Comparison of ENCODE assay signal across 14 cellular contexts in the genomic region with DNA sequence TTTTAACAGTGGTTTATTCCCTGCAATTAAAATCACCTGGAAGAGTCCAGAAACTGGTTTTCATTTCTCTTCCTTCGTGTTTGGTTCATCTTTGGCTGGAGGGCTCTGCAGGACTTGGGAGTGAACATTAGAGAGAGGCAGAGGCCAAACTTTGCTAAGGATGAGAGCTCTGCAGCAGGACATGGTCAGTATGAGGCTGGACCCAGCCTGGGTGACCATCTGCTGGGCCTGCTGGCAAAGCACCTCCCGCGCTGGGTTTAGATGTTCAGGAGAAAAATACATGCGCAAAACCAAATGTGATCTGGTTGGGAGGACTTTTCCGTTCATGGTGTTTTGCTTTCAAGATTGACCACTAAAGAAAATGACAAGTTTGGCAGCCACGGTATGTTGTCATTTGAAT. TPM values are rescaled to one million over a fixed set of nuclear protein-coding genes. Genes with fewer than 3 reads are reported as not detected.
DNase-seq lines count a peak whose midpoint lies in the region; TF ChIP-seq lines count a peak whose summit lies in the region.
"Had no signal": no experiment of that assay in that cellular context is flagged by ENCODE, and none has a peak within 500 bp of the region (broad histone marks: within the 10 kb centered on the region; RNA-seq: fewer than 3 reads in every experiment).

No MANE protein-coding gene starts in this region.

- H3K4me2 ChIP-seq in Karpas-422 (ENCODE audit: low read depth, low read length, poor library complexity, severe bottlenecking), result no peak overlapping the region

- peak overlapping the region in 4 of 5 experiments; percentile 0 to 78 (median 32) for H3K27ac Mint-ChIP-seq in brain
- H3K27ac Mint-ChIP-seq: B cell; CD4-positive, alpha-beta T cell had no signal

- in situ Hi-C loops in G401 (cut with HindIII; ENCODE audit: low sequenced_read_pairs), result no loop called here

- TF ChIP-seq CTCF in brain (conservative IDR thresholded peaks at IDR 0.05) (no peak), dorsolateral prefrontal cortex (IDR thresholded peaks at IDR 0.05 in 54 of 56, conservative IDR thresholded peaks at IDR 0.05 in 2 of 56; ENCODE audit: low read depth in 1 of 56, partially characterized antibody in 56 of 56) (peak in 2 of 56 donors; percentile 13 to 14)

- no peak overlapping the region for H3K9ac ChIP-seq in Karpas-422 (ENCODE audit: low read length)
- H3K9ac ChIP-seq: GM23248 had no signal

- peak overlapping the region in 51 of 59 donors; percentile 0 to 85 (median 47) for H3K27ac ChIP-seq in dorsolateral prefrontal cortex
- H3K27ac ChIP-seq in temporal lobe (ENCODE audit: low read depth, low read length), result peak overlapping the region; percentile 29
- no peak overlapping the region for H3K27ac ChIP-seq in Karpas-422 (ENCODE audit: low read length)
- H3K27ac ChIP-seq: GM23248 had no signal

- peaks cover 0 to 44% (median 18%) of the 10 kb centered on the region in 5 experiments for H3K9me3 Mint-ChIP-seq in brain

- no peak overlapping the region for H3K4me3 Mint-ChIP-seq in brain
- H3K4me3 Mint-ChIP-seq: B cell; CD4-positive, alpha-beta T cell had no signal

- H3K4me3 ChIP-seq in dorsolateral prefrontal cortex (no peak overlapping the region), Karpas-422 (ENCODE audit: low read length) (no peak overlapping the region)
- H3K4me3 ChIP-seq: GM23248 had no signal

- H3K36me3 Mint-ChIP-seq in brain, result peaks cover 67% of the 10 kb centered on the region

- H4K20me1 ChIP-seq in Karpas-422 (ENCODE audit: insufficient read depth, low read depth, low read length), result no peaks in the 10 kb centered on the region

- DNase-seq in G401 (ENCODE audit: low spot score) (peak; percentile 93), dorsolateral prefrontal cortex (peak in 1 of 10 donors; percentile 85), Karpas-422 (no peak), NOMO-1 treated with DMSO at 0.1 percent for 48 hours (lab: John Stamatoyannopoulos, UW; ENCODE audit: unreplicated experiment) (no peak)
- no peak for DNase-seq in stimulated activated CD4-positive, alpha-beta T cell treated with anti-CD3 and anti-CD28 coated beads, Interleukin-4, amount 100 ng/mL, for 1 hour
- DNase-seq: ACHN; Calu3; CD4-positive, alpha-beta T cell; DMS 273 treated with DMSO at 0.1 percent for 48 hours; GM23248; IMR-90 had no signal

- H3K79me2 ChIP-seq in Karpas-422 (ENCODE audit: low read length), result no peaks in the 10 kb centered on the region

- H3K27me3 Mint-ChIP-seq in brain, result no peaks in the 10 kb centered on the region
- H3K27me3 Mint-ChIP-seq: CD4-positive, alpha-beta T cell had no signal

- intact Hi-C loops in dorsolateral prefrontal cortex (cut with DNase I), result no loop called here

- H3K27me3 ChIP-seq in dorsolateral prefrontal cortex (no peaks in the 10 kb centered on the region), Karpas-422 (ENCODE audit: low read length) (no peaks in the 10 kb centered on the region)

- no peaks in the 10 kb centered on the region for H3K36me3 ChIP-seq in Karpas-422 (ENCODE audit: insufficient read depth, low read length)

- H3K4me1 ChIP-seq in Karpas-422 (ENCODE audit: low read length), result no peaks in the 10 kb centered on the region

- no peak overlapping the region for H2AFZ ChIP-seq in Karpas-422 (ENCODE audit: low read length)
- H2AFZ ChIP-seq: GM23248 had no signal

- peaks cover 35% of the 10 kb centered on the region for H3K4me1 Mint-ChIP-seq in brain
- H3K4me1 Mint-ChIP-seq: B cell had no signal

- H3K9me3 ChIP-seq in Karpas-422 (ENCODE audit: low read length), result no peaks in the 10 kb centered on the region

- no peaks in the 10 kb centered on the region for H3K9me2 ChIP-seq in Karpas-422 (replicated peaks; ENCODE audit: insufficient read depth, low read length)

RNA-seq across cellular contexts. Expression of a gene that starts 15.8 kb away (rescaled TPM):
- 5.5 and 9.8 TPM in 2 replicates for total RNA-seq in G401 (2014; rRNA removed; shearing (Covaris generic))
- polyA plus RNA-seq in brain (ENCODE audit: insufficient read depth, low read depth, low replicate concordance), result 19.0 TPM
- total RNA-seq in dorsolateral prefrontal cortex (10 to 100 TPM; 51.1 to 93.6 (median 76.3) TPM), temporal lobe (22.6 TPM)
- 0.11 TPM in 1 of 2 replicates, not detected in the other for total RNA-seq in Karpas-422 (2014; rRNA removed; shearing (Covaris generic); ENCODE audit: low replicate concordance)
